Comparison of ENCODE assay signal across 1 cellular context in the genomic region with DNA sequence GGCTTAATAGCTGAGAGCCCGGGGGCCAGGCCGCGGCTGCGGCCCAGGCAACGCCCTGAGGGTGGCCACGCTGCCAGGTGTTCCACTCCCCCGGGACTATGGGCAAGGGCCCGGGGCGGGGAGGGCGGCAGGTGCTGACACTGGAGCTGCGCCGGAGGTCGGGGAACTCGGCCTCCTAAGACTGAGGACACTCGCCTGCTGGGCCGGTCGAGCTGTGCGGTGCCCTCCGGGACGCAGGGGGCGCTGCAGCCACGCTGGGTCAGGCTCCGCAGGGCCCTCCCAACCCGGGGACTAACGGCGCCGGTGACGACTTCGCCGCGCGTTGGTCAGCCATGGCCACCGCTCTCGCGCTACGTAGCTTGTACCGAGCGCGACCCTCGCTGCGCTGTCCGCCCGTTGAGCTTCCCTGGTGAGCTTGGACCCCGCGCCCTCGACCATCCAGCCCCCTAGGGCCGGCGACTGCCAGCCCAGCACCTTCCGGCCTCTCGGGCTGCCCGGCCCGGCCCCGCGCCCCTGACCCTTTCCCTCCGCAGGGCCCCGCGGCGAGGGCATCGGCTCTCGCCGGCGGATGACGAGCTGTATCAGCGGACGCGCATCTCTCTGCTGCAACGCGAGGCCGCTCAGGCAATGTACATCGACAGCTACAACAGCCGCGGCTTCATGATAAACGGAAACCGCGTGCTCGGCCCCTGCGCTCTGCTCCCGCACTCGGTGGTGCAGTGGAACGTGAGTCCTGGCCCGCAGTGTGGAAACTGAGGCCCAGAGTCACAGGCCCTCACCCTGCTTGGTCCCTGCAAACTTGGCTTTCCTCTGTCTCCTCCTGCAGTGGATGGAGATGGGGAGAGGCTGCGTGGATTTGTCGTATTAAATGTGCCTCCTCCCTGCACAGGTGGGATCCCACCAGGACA.
TF ChIP-seq lines count a peak whose summit lies in the region.

A gene with protein sequence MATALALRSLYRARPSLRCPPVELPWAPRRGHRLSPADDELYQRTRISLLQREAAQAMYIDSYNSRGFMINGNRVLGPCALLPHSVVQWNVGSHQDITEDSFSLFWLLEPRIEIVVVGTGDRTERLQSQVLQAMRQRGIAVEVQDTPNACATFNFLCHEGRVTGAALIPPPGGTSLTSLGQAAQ (plus strand): TSS at position 309 of the 908 bp plus-strand sequence. CDS start 24 bp downstream, at position 333.

TF ChIP-seq in K562, 482 proteins besides CTCF, POLR2A, EP300 and RAD21 (continued from another document and continues in another):
- TF ChIP-seq, protein P1, sequence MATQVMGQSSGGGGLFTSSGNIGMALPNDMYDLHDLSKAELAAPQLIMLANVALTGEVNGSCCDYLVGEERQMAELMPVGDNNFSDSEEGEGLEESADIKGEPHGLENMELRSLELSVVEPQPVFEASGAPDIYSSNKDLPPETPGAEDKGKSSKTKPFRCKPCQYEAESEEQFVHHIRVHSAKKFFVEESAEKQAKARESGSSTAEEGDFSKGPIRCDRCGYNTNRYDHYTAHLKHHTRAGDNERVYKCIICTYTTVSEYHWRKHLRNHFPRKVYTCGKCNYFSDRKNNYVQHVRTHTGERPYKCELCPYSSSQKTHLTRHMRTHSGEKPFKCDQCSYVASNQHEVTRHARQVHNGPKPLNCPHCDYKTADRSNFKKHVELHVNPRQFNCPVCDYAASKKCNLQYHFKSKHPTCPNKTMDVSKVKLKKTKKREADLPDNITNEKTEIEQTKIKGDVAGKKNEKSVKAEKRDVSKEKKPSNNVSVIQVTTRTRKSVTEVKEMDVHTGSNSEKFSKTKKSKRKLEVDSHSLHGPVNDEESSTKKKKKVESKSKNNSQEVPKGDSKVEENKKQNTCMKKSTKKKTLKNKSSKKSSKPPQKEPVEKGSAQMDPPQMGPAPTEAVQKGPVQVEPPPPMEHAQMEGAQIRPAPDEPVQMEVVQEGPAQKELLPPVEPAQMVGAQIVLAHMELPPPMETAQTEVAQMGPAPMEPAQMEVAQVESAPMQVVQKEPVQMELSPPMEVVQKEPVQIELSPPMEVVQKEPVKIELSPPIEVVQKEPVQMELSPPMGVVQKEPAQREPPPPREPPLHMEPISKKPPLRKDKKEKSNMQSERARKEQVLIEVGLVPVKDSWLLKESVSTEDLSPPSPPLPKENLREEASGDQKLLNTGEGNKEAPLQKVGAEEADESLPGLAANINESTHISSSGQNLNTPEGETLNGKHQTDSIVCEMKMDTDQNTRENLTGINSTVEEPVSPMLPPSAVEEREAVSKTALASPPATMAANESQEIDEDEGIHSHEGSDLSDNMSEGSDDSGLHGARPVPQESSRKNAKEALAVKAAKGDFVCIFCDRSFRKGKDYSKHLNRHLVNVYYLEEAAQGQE (CRISPR knock-in tag; IDR thresholded peaks at IDR 0.05; ENCODE audit: low read depth), result no peak
- TF ChIP-seq, protein P2, sequence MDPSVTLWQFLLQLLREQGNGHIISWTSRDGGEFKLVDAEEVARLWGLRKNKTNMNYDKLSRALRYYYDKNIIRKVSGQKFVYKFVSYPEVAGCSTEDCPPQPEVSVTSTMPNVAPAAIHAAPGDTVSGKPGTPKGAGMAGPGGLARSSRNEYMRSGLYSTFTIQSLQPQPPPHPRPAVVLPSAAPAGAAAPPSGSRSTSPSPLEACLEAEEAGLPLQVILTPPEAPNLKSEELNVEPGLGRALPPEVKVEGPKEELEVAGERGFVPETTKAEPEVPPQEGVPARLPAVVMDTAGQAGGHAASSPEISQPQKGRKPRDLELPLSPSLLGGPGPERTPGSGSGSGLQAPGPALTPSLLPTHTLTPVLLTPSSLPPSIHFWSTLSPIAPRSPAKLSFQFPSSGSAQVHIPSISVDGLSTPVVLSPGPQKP (CRISPR knock-in tag; IDR thresholded peaks at IDR 0.05), result no peak
- TF ChIP-seq PHTF2 (CRISPR knock-in tag; IDR thresholded peaks at IDR 0.05) (no peak), MTF1 (CRISPR knock-in tag; IDR thresholded peaks at IDR 0.05; ENCODE audit: borderline replicate concordance) (no peak), SREBF1 (IDR thresholded peaks at IDR 0.05; ENCODE audit: borderline replicate concordance, low read depth, low read length) (no peak), FOXP1 (CRISPR knock-in tag; IDR thresholded peaks at IDR 0.05) (peak; percentile 93; the same call in 1 of the 2 replicates), GATAD2A (IDR thresholded peaks at IDR 0.05) (peak; percentile 23; the same call in 1 of the 2 replicates), ARID1B (IDR thresholded peaks at IDR 0.05) (no peak), ADNP (tag; IDR thresholded peaks at IDR 0.05) (no peak), MEF2A (IDR thresholded peaks at IDR 0.05; ENCODE audit: control insufficient read depth, low read depth, low read length) (no peak), HOXB6 (CRISPR knock-in tag; IDR thresholded peaks at IDR 0.05; ENCODE audit: borderline replicate concordance) (no peak), TAF1 (IDR thresholded peaks at IDR 0.05; ENCODE audit: control insufficient read depth, extremely low read depth, insufficient read depth, low read length, severe bottlenecking) (peak; percentile 80), MAFK (IDR thresholded peaks at IDR 0.05; ENCODE audit: low read length) (no peak), OTX1 (CRISPR knock-in tag; IDR thresholded peaks at IDR 0.05) (no peak), BHLHE40 (IDR thresholded peaks at IDR 0.05; ENCODE audit: low read length) (0 out of 2 replicates have a peak, but pooled peaks have one; percentile 13), TBP (optimal IDR thresholded peaks at IDR 0.05; ENCODE audit: low read depth, low read length) (peak; percentile 73), MTA3 (IDR thresholded peaks at IDR 0.05; ENCODE audit: borderline replicate concordance) (no peak; the same call in 1 of the 2 replicates), ZNF184 (CRISPR knock-in tag; IDR thresholded peaks at IDR 0.05) (no peak), RBM22 (IDR thresholded peaks at IDR 0.05; ENCODE audit: low read depth, low read length, poor library complexity, severe bottlenecking) (no peak), RBM14 (IDR thresholded peaks at IDR 0.05; ENCODE audit: borderline replicate concordance, insufficient read depth, low read depth, low read length) (no peak), NFRKB (IDR thresholded peaks at IDR 0.05; ENCODE audit: low read depth) (peak; percentile 32; the same call in 1 of the 2 replicates), SAP30 (IDR thresholded peaks at IDR 0.05; ENCODE audit: borderline replicate concordance, insufficient read depth, low read depth, low read length, poor library complexity, severe bottlenecking) (no peak), BRCA1 (IDR thresholded peaks at IDR 0.05) (no peak), BRCA1 (CRISPR knock-in tag; IDR thresholded peaks at IDR 0.05) (no peak), ARHGAP35 (IDR thresholded peaks at IDR 0.05; ENCODE audit: partially characterized antibody) (no peak), KDM5B (IDR thresholded peaks at IDR 0.05; ENCODE audit: insufficient replicate concordance, low read depth, low read length) (no peak), SOX6 (IDR thresholded peaks at IDR 0.05) (peak; percentile 16; the same call in 1 of the 2 replicates), NR2C2 (CRISPR knock-in tag; IDR thresholded peaks at IDR 0.05) (no peak), NR2C2 (tag; IDR thresholded peaks at IDR 0.05) (peak; percentile 80), SLC30A9 (CRISPR knock-in tag; IDR thresholded peaks at IDR 0.05) (no peak), RFX1 (IDR thresholded peaks at IDR 0.05) (no peak)
- TF ChIP-seq, protein P3, sequence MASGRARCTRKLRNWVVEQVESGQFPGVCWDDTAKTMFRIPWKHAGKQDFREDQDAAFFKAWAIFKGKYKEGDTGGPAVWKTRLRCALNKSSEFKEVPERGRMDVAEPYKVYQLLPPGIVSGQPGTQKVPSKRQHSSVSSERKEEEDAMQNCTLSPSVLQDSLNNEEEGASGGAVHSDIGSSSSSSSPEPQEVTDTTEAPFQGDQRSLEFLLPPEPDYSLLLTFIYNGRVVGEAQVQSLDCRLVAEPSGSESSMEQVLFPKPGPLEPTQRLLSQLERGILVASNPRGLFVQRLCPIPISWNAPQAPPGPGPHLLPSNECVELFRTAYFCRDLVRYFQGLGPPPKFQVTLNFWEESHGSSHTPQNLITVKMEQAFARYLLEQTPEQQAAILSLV (tag; IDR thresholded peaks at IDR 0.05), result no peak
- TF ChIP-seq, protein P4, sequence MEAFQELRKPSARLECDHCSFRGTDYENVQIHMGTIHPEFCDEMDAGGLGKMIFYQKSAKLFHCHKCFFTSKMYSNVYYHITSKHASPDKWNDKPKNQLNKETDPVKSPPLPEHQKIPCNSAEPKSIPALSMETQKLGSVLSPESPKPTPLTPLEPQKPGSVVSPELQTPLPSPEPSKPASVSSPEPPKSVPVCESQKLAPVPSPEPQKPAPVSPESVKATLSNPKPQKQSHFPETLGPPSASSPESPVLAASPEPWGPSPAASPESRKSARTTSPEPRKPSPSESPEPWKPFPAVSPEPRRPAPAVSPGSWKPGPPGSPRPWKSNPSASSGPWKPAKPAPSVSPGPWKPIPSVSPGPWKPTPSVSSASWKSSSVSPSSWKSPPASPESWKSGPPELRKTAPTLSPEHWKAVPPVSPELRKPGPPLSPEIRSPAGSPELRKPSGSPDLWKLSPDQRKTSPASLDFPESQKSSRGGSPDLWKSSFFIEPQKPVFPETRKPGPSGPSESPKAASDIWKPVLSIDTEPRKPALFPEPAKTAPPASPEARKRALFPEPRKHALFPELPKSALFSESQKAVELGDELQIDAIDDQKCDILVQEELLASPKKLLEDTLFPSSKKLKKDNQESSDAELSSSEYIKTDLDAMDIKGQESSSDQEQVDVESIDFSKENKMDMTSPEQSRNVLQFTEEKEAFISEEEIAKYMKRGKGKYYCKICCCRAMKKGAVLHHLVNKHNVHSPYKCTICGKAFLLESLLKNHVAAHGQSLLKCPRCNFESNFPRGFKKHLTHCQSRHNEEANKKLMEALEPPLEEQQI (IDR thresholded peaks at IDR 0.05), result no peak
- TF ChIP-seq, protein P5, sequence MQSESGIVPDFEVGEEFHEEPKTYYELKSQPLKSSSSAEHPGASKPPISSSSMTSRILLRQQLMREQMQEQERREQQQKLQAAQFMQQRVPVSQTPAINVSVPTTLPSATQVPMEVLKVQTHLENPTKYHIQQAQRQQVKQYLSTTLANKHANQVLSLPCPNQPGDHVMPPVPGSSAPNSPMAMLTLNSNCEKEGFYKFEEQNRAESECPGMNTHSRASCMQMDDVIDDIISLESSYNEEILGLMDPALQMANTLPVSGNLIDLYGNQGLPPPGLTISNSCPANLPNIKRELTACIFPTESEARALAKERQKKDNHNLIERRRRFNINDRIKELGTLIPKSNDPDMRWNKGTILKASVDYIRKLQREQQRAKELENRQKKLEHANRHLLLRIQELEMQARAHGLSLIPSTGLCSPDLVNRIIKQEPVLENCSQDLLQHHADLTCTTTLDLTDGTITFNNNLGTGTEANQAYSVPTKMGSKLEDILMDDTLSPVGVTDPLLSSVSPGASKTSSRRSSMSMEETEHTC (IDR thresholded peaks at IDR 0.05), result no peak
- TF ChIP-seq, protein P6, sequence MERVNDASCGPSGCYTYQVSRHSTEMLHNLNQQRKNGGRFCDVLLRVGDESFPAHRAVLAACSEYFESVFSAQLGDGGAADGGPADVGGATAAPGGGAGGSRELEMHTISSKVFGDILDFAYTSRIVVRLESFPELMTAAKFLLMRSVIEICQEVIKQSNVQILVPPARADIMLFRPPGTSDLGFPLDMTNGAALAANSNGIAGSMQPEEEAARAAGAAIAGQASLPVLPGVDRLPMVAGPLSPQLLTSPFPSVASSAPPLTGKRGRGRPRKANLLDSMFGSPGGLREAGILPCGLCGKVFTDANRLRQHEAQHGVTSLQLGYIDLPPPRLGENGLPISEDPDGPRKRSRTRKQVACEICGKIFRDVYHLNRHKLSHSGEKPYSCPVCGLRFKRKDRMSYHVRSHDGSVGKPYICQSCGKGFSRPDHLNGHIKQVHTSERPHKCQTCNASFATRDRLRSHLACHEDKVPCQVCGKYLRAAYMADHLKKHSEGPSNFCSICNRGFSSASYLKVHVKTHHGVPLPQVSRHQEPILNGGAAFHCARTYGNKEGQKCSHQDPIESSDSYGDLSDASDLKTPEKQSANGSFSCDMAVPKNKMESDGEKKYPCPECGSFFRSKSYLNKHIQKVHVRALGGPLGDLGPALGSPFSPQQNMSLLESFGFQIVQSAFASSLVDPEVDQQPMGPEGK (CRISPR knock-in tag; IDR thresholded peaks at IDR 0.05; ENCODE audit: borderline replicate concordance), result no peak
- TF ChIP-seq, protein P7, sequence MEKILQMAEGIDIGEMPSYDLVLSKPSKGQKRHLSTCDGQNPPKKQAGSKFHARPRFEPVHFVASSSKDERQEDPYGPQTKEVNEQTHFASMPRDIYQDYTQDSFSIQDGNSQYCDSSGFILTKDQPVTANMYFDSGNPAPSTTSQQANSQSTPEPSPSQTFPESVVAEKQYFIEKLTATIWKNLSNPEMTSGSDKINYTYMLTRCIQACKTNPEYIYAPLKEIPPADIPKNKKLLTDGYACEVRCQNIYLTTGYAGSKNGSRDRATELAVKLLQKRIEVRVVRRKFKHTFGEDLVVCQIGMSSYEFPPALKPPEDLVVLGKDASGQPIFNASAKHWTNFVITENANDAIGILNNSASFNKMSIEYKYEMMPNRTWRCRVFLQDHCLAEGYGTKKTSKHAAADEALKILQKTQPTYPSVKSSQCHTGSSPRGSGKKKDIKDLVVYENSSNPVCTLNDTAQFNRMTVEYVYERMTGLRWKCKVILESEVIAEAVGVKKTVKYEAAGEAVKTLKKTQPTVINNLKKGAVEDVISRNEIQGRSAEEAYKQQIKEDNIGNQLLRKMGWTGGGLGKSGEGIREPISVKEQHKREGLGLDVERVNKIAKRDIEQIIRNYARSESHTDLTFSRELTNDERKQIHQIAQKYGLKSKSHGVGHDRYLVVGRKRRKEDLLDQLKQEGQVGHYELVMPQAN (IDR thresholded peaks at IDR 0.05; ENCODE audit: borderline replicate concordance), result no peak
- TF ChIP-seq, protein P8, sequence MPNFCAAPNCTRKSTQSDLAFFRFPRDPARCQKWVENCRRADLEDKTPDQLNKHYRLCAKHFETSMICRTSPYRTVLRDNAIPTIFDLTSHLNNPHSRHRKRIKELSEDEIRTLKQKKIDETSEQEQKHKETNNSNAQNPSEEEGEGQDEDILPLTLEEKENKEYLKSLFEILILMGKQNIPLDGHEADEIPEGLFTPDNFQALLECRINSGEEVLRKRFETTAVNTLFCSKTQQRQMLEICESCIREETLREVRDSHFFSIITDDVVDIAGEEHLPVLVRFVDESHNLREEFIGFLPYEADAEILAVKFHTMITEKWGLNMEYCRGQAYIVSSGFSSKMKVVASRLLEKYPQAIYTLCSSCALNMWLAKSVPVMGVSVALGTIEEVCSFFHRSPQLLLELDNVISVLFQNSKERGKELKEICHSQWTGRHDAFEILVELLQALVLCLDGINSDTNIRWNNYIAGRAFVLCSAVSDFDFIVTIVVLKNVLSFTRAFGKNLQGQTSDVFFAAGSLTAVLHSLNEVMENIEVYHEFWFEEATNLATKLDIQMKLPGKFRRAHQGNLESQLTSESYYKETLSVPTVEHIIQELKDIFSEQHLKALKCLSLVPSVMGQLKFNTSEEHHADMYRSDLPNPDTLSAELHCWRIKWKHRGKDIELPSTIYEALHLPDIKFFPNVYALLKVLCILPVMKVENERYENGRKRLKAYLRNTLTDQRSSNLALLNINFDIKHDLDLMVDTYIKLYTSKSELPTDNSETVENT (CRISPR knock-in tag; IDR thresholded peaks at IDR 0.05), result peak; percentile 99
- TF ChIP-seq, protein P9, sequence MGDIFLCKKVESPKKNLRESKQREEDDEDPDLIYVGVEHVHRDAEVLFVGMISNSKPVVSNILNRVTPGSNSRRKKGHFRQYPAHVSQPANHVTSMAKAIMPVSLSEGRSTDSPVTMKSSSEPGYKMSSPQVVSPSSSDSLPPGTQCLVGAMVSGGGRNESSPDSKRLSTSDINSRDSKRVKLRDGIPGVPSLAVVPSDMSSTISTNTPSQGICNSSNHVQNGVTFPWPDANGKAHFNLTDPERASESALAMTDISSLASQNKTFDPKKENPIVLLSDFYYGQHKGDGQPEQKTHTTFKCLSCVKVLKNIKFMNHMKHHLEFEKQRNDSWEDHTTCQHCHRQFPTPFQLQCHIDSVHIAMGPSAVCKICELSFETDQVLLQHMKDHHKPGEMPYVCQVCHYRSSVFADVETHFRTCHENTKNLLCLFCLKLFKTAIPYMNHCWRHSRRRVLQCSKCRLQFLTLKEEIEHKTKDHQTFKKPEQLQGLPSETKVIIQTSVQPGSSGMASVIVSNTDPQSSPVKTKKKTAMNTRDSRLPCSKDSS (IDR thresholded peaks at IDR 0.05; ENCODE audit: low read depth, partially characterized antibody), result no peak
